Comparison of ENCODE assay signal across 8 cellular contexts in genomic region chr12:90102957-90103652, GRCh38.
DNase-seq lines count a peak whose midpoint lies in the region; TF ChIP-seq lines count a peak whose summit lies in the region.

No MANE protein-coding gene starts in this region.

- intact Hi-C loops in esophagus muscularis mucosa (cut with DNase I) (loop anchor here (5.0 kb wide), 1 partner anchor 561 kb away; no protein-coding TSS in a partner anchor), stomach (cut with DNase I; ENCODE audit: low total_unique reads) (loop anchor here (10.0 kb wide), 1 partner anchor 558 kb away; no protein-coding TSS in a partner anchor)

- H3K4me1 ChIP-seq in esophagus muscularis mucosa (no peaks in the 10 kb centered on the region), stomach (no peaks in the 10 kb centered on the region)

- H3K27ac ChIP-seq in esophagus muscularis mucosa (replicated peaks in 1 of 4) = no peak overlapping the region
- H3K27ac ChIP-seq in stomach = no peak overlapping the region

- no peaks in the 10 kb centered on the region for H3K9me3 ChIP-seq in esophagus muscularis mucosa
- H3K9me3 ChIP-seq in stomach = no peaks in the 10 kb centered on the region

- DNase-seq in NOMO-1 treated with DMSO at 0.1 percent for 48 hours (lab: John Stamatoyannopoulos, UW; ENCODE audit: unreplicated experiment) (peak; percentile 57), NOMO-1 treated with dmso at 0.1 percent for 144 hours (lab: John Stamatoyannopoulos, UW; ENCODE audit: unreplicated experiment) (no peak), GM20000 (ENCODE audit: low spot score) (peak; percentile 47), HT-29 (ENCODE audit: low spot score) (peak; percentile 69), SW 1271 (lab: John Stamatoyannopoulos, UW) (peak; percentile 6 to 70), esophagus muscularis mucosa (ENCODE audit: extremely low spot score) (no peak), renal cortical epithelial cell (ENCODE audit: low read depth) (peak; percentile 61), stomach (no peak)

- TF ChIP-seq POLR2A in esophagus muscularis mucosa (IDR thresholded peaks at IDR 0.05; ENCODE audit: low read depth) (no peak), stomach (IDR thresholded peaks at IDR 0.05) (no peak)

- no peak for TF ChIP-seq CTCF in GM20000 (IDR thresholded peaks at IDR 0.05; ENCODE audit: extremely low read depth, missing control alignments)
- TF ChIP-seq CTCF in esophagus muscularis mucosa (IDR thresholded peaks at IDR 0.05) = peak; percentile 33 to 48 (median 39)
- peak in 1 of 7 experiments; percentile 38 for TF ChIP-seq CTCF in stomach (IDR thresholded peaks at IDR 0.05)

- H3K27me3 ChIP-seq in esophagus muscularis mucosa = no peaks in the 10 kb centered on the region
- no peaks in the 10 kb centered on the region for H3K27me3 ChIP-seq in stomach

- no peaks in the 10 kb centered on the region for H3K36me3 ChIP-seq in esophagus muscularis mucosa
- H3K36me3 ChIP-seq in stomach = no peaks in the 10 kb centered on the region

- TF ChIP-seq EP300 in esophagus muscularis mucosa (IDR thresholded peaks at IDR 0.05) (no peak), stomach (IDR thresholded peaks at IDR 0.05) (no peak)

- 72% methylated on average over 3 of the region's 3 CpGs for WGBS in esophagus muscularis mucosa
- 61 to 74% (median 67%) methylated on average over 3 of the region's 3 CpGs for WGBS in stomach, 5 donors

- H3K4me3 ChIP-seq in esophagus muscularis mucosa = no peak overlapping the region
- no peak overlapping the region for H3K4me3 ChIP-seq in stomach

Comparison
In these comparisons a context has a peak if more than half of its experiments do, and no peak if none do; other contexts are left out.
1. DNase-seq: peak in NOMO-1 treated with DMSO at 0.1 percent for 48 hours (single experiment), GM20000 (single experiment), HT-29 (single experiment), SW 1271 (2 of 2) and renal cortical epithelial cell (single experiment); none in NOMO-1 treated with dmso at 0.1 percent for 144 hours (single experiment), esophagus muscularis mucosa (single experiment) and stomach (single experiment).